Comparison of ENCODE assay signal across 24 cellular contexts in genomic region chr21:9763306-9763705, GRCh38.
DNase-seq lines count a peak whose midpoint lies in the region; ATAC-seq and TF ChIP-seq lines count a peak whose summit lies in the region.
"Had no signal": no experiment of that assay in that cellular context is flagged by ENCODE, and none has a peak within 500 bp of the region (broad histone marks: within the 10 kb centered on the region; RNA-seq: fewer than 3 reads in every experiment).

No MANE protein-coding gene starts in this region.

- peaks cover 0 to 20% (median 5%) of the 10 kb centered on the region in 4 donors for H3K9me3 ChIP-seq in esophagus muscularis mucosa
- H3K9me3 ChIP-seq: A549 had no signal

- ATAC-seq in left ventricle myocardium superior (no peak), HG03175 (IDR thresholded peaks at IDR 0.05; ENCODE audit: unreplicated experiment) (no peak), HG03460 (IDR thresholded peaks at IDR 0.05; ENCODE audit: unreplicated experiment) (no peak)
- ATAC-seq: A549, GM12878 had no signal

- DNase-seq in cardiac septum (ENCODE audit: low spot score) (peak; percentile 69), left ventricle myocardium superior (no peak), esophagus muscularis mucosa (ENCODE audit: extremely low spot score) (peak; percentile 91), osteocyte (ENCODE audit: extremely low spot score, unreplicated experiment) (peak; percentile 84), OCI-M1 (lab: John Stamatoyannopoulos, UW) (no peak)
- DNase-seq: 8988T; ACHN; AML-193; BE2C; CD4-positive, alpha-beta T cell; CD8-positive, alpha-beta memory T cell; DMS 273 treated with DMSO at 0.1 percent for 48 hours; DMS79; EL; GDM1; GM23248; H7; HCEC 1CT had no signal

- H3K27me3 Mint-ChIP-seq in osteocyte (ENCODE audit: unreplicated experiment), result no peaks in the 10 kb centered on the region
- H3K27me3 Mint-ChIP-seq: CD4-positive, alpha-beta T cell; CD8-positive, alpha-beta memory T cell had no signal

- TF ChIP-seq CTCF in esophagus muscularis mucosa (IDR thresholded peaks at IDR 0.05) (no peak), osteocyte (IDR thresholded peaks at IDR 0.05) (no peak)

- no peak overlapping the region for H3K4me3 Mint-ChIP-seq in osteocyte (ENCODE audit: unreplicated experiment)
- H3K4me3 Mint-ChIP-seq: CD14-positive monocyte; CD4-positive, alpha-beta T cell; CD8-positive, alpha-beta memory T cell had no signal

- no peak overlapping the region for H3K4me3 ChIP-seq in esophagus muscularis mucosa
- H3K4me3 ChIP-seq: A549; BLaER1 treated with 17β-estradiol and CSF1 and Interleukin-3, amounts not matched to agents 10 nM and 100 nM; GM12878; GM23248 had no signal

- intact Hi-C loops in cardiac septum (cut with DNase I), result no loop called here
- intact Hi-C loops in left ventricle myocardium superior (cut with micrococcal nuclease), result no loop called here
- intact Hi-C loops in esophagus muscularis mucosa (cut with DNase I), result no loop called here

- H3K9me3 Mint-ChIP-seq in osteocyte (ENCODE audit: unreplicated experiment), result no peaks in the 10 kb centered on the region
- H3K9me3 Mint-ChIP-seq: CD4-positive, alpha-beta T cell; CD8-positive, alpha-beta memory T cell had no signal

- 67% methylated on average over 3 of the region's 3 CpGs for WGBS in esophagus muscularis mucosa

- H3K36me3 ChIP-seq in esophagus muscularis mucosa, result no peaks in the 10 kb centered on the region
- H3K36me3 ChIP-seq: BE2C; BLaER1 treated with 17β-estradiol and CSF1 and Interleukin-3, amounts not matched to agents 10 nM and 100 nM had no signal

- no peak for TF ChIP-seq EP300 in esophagus muscularis mucosa (IDR thresholded peaks at IDR 0.05)

- no peaks in the 10 kb centered on the region for H3K4me1 ChIP-seq in esophagus muscularis mucosa
- H3K4me1 ChIP-seq: A549; BE2C; BLaER1 treated with 17β-estradiol and CSF1 and Interleukin-3, amounts not matched to agents 10 nM and 100 nM had no signal

- no peak overlapping the region for H3K27ac ChIP-seq in esophagus muscularis mucosa (replicated peaks in 1 of 4)
- H3K27ac ChIP-seq: A549; BLaER1 treated with 17β-estradiol and CSF1 and Interleukin-3, amounts not matched to agents 10 nM and 100 nM; GM23248 had no signal

- no peaks in the 10 kb centered on the region for H3K36me3 Mint-ChIP-seq in osteocyte (ENCODE audit: unreplicated experiment)
- H3K36me3 Mint-ChIP-seq: CD14-positive monocyte; CD8-positive, alpha-beta memory T cell had no signal

- H3K27me3 ChIP-seq in esophagus muscularis mucosa, result peaks cover 0 to 36% (median 0%) of the 10 kb centered on the region in 4 donors
- H3K27me3 ChIP-seq: BE2C; BLaER1 treated with 17β-estradiol and CSF1 and Interleukin-3, amounts not matched to agents 10 nM and 100 nM had no signal

- TF ChIP-seq POLR2A in esophagus muscularis mucosa (IDR thresholded peaks at IDR 0.05; ENCODE audit: low read depth), result no peak

- H3K4me1 Mint-ChIP-seq in osteocyte (ENCODE audit: unreplicated experiment), result no peaks in the 10 kb centered on the region
- H3K4me1 Mint-ChIP-seq: CD14-positive monocyte; CD8-positive, alpha-beta memory T cell had no signal

- no peak overlapping the region for H3K27ac Mint-ChIP-seq in osteocyte (ENCODE audit: unreplicated experiment)
- H3K27ac Mint-ChIP-seq: CD14-positive monocyte; CD4-positive, alpha-beta T cell; CD8-positive, alpha-beta memory T cell had no signal

Comparison
In these comparisons a context has a peak if more than half of its experiments do, and no peak if none do; other contexts are left out.
1. DNase-seq: peak in cardiac septum (single experiment), esophagus muscularis mucosa (single experiment) and osteocyte (single experiment); none in left ventricle myocardium superior (single experiment) and OCI-M1 (single experiment).